1 cellular context compared by ENCODE assay signal in genomic region chr2:218271487-218271797, GRCh38.
TF ChIP-seq lines count a peak whose summit lies in the region.

No MANE protein-coding gene starts in this region.

TF ChIP-seq in IMR-90, 13 proteins besides CTCF, POLR2A, EP300 and RAD21:
- no peak for TF ChIP-seq NFE2L2 (IDR thresholded peaks at IDR 0.05; ENCODE audit: low read depth, low read length)
- no peak for TF ChIP-seq USF2 (IDR thresholded peaks at IDR 0.05; ENCODE audit: low read depth, low read length)
- no peak for TF ChIP-seq FOS (IDR thresholded peaks at IDR 0.05; ENCODE audit: low read depth, low read length)
- TF ChIP-seq MAZ (IDR thresholded peaks at IDR 0.05; ENCODE audit: borderline replicate concordance, low read depth, low read length) = no peak
- TF ChIP-seq SMC3 (IDR thresholded peaks at IDR 0.05; ENCODE audit: low read depth, low read length) = no peak
- TF ChIP-seq RFX5 (IDR thresholded peaks at IDR 0.05; ENCODE audit: low read depth, low read length) = no peak
- TF ChIP-seq BHLHE40 (IDR thresholded peaks at IDR 0.05; ENCODE audit: low read depth, low read length) = no peak
- no peak for TF ChIP-seq ELK1 (IDR thresholded peaks at IDR 0.05; ENCODE audit: borderline replicate concordance, low read depth, low read length)
- TF ChIP-seq CHD1 (IDR thresholded peaks at IDR 0.05; ENCODE audit: low read depth, low read length) = no peak
- TF ChIP-seq RCOR1 (IDR thresholded peaks at IDR 0.05; ENCODE audit: insufficient replicate concordance, low read length) = no peak
- TF ChIP-seq MAFK (IDR thresholded peaks at IDR 0.05; ENCODE audit: low read depth, low read length) = no peak
- TF ChIP-seq MXI1 (IDR thresholded peaks at IDR 0.05; ENCODE audit: borderline replicate concordance, low read depth, low read length) = no peak
- no peak for TF ChIP-seq CEBPB (IDR thresholded peaks at IDR 0.05; ENCODE audit: low read depth, low read length)
TF ChIP-seq in IMR-90: peak in this region for 0.
